Comparison of ENCODE assay signal across 22 cellular contexts in the genomic region with DNA sequence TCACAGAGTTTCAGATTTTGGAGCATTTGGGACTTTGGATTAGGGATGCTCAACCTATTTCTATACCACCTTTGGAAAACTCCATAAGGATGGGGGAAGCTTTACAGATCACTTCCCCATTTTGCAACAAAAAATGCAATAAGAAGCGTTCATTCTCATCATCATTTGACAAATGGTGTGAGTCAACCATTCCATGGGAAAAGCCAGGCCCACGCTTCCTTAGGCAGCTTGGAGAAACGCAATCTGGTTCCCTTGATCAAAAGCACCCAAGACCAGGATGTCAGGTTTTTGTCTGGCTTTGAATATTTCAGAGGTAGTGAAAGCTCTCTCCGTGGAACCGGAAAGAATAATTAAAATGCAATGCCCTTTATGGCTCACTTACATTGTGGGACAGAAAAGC.
"Had no signal": no experiment of that assay in that cellular context is flagged by ENCODE, and none has a peak within 500 bp of the region (broad histone marks: within the 10 kb centered on the region; RNA-seq: fewer than 3 reads in every experiment).

No MANE protein-coding gene starts in this region.

- H3K36me3 Mint-ChIP-seq: mesothelial cell of epicardium, naive B cell had no signal

- FAIRE-seq: endothelial cell of umbilical vein, frontal cortex, islet of Langerhans, keratinocyte had no signal

- ATAC-seq: foreskin keratinocyte, gastroesophageal sphincter, heart right ventricle, left cardiac atrium, left lung, left ventricle myocardium superior, lower lobe of right lung, mucosa of descending colon had no signal

- H3K4me3 Mint-ChIP-seq: mesothelial cell of epicardium, naive B cell had no signal

- H3K4me1 Mint-ChIP-seq: mesothelial cell of epicardium had no signal

- H3K9me3 ChIP-seq: colonic mucosa, lower lobe of right lung, mucosa of descending colon had no signal

- H3K27ac ChIP-seq: colonic mucosa, esophagus muscularis mucosa, foreskin keratinocyte, gastroesophageal sphincter, heart right ventricle, left lung, lower lobe of right lung had no signal

- H3K4me3 ChIP-seq: colonic mucosa, dorsolateral prefrontal cortex, esophagus muscularis mucosa, gastroesophageal sphincter, heart right ventricle, left lung, lower lobe of right lung, mucosa of descending colon had no signal

- H3K27ac Mint-ChIP-seq: mesothelial cell of epicardium, naive B cell had no signal

- H3K4me1 ChIP-seq: colonic mucosa, esophagus muscularis mucosa, foreskin keratinocyte, gastroesophageal sphincter, heart right ventricle, left lung, lower lobe of right lung had no signal

- DNase-seq: colonic mucosa; dermis blood vessel endothelial cell; effector CD4-positive, alpha-beta T cell; effector memory CD4-positive, alpha-beta T cell; foreskin keratinocyte; heart right ventricle; hippocampal formation; left cardiac atrium; left lung; left ventricle myocardium superior; lower lobe of right lung; mesenchymal stem cell; mucosa of descending colon; naive B cell had no signal

- H3K27me3 ChIP-seq: colonic mucosa, dorsolateral prefrontal cortex, foreskin keratinocyte, left lung had no signal

- H3K36me3 ChIP-seq: colonic mucosa, esophagus muscularis mucosa, gastroesophageal sphincter, heart right ventricle, left lung, lower lobe of right lung had no signal
